Comparison of ENCODE assay signal across 2 cellular contexts in genomic region chr12:21618566-21618965, GRCh38.
A peak's percentile ranks its signal among the peaks of the same experiment; 100 is the strongest.
TF ChIP-seq lines count a peak whose summit lies in the region.

No MANE protein-coding gene starts in this region.

TF ChIP-seq in HEK293, 187 proteins besides CTCF, POLR2A, EP300 and RAD21:
- TF ChIP-seq ZBTB17 (tag by site-specific recombination; IDR thresholded peaks at IDR 0.05) (no peak), ZNF623 (tag by site-specific recombination; IDR thresholded peaks at IDR 0.05) (0 out of 2 replicates have a peak, but pooled peaks have one; percentile 24), ZNF560 (tag by site-specific recombination; IDR thresholded peaks at IDR 0.05; ENCODE audit: borderline replicate concordance) (no peak), ZNF148 (tag by site-specific recombination; IDR thresholded peaks at IDR 0.05; ENCODE audit: borderline replicate concordance) (no peak), ZNF514 (tag by site-specific recombination; IDR thresholded peaks at IDR 0.05) (no peak), KLF17 (tag by site-specific recombination; IDR thresholded peaks at IDR 0.05) (no peak), ZNF391 (tag by site-specific recombination; IDR thresholded peaks at IDR 0.05; ENCODE audit: borderline replicate concordance, low read depth) (no peak)

TF ChIP-seq in GM12878, 131 proteins besides CTCF, POLR2A, EP300 and RAD21:
- TF ChIP-seq MTA3 (IDR thresholded peaks at IDR 0.05; ENCODE audit: borderline replicate concordance, low read length) (no peak), ZBTB33 (IDR thresholded peaks at IDR 0.05) (no peak), RB1 (IDR thresholded peaks at IDR 0.05; ENCODE audit: borderline replicate concordance) (no peak), SMAD5 (IDR thresholded peaks at IDR 0.05; ENCODE audit: low read depth) (no peak), ELK1 (IDR thresholded peaks at IDR 0.05; ENCODE audit: low read depth, low read length) (no peak), PML (IDR thresholded peaks at IDR 0.05; ENCODE audit: low read length) (no peak), YBX1 (IDR thresholded peaks at IDR 0.05) (no peak), EED (IDR thresholded peaks at IDR 0.05; ENCODE audit: low read depth) (no peak), CREB1 (IDR thresholded peaks at IDR 0.05; ENCODE audit: low read depth) (no peak)
